In genomic region chr3:106116733-106117489, GRCh38 we compare ENCODE assay signal across 24 cellular contexts.
"Had no signal": no experiment of that assay in that cellular context is flagged by ENCODE, and none has a peak within 500 bp of the region (broad histone marks: within the 10 kb centered on the region; RNA-seq: fewer than 3 reads in every experiment).

No MANE protein-coding gene starts in this region.

- H3K27ac Mint-ChIP-seq: nephron had no signal

- H3K27me3 ChIP-seq: esophagus muscularis mucosa, gastroesophageal sphincter, spleen, stomach, transverse colon had no signal

- H3K27ac ChIP-seq: esophagus muscularis mucosa, gastroesophageal sphincter, left ventricle myocardium inferior, parathyroid adenoma, spleen, stomach, thoracic aorta, transverse colon had no signal

- H3K4me1 ChIP-seq: gastroesophageal sphincter, left ventricle myocardium inferior, parathyroid adenoma, spleen, stomach, transverse colon had no signal

- H3K79me2 ChIP-seq: parathyroid adenoma had no signal

- H3K4me3 ChIP-seq: esophagus muscularis mucosa, gastroesophageal sphincter, left ventricle myocardium inferior, lung, spleen, stomach, thoracic aorta, transverse colon had no signal

- H2AFZ ChIP-seq: parathyroid adenoma had no signal

- H3K9me3 ChIP-seq: esophagus muscularis mucosa, gastroesophageal sphincter, left ventricle myocardium inferior, spleen, stomach, thoracic aorta, transverse colon had no signal

- H3K4me1 Mint-ChIP-seq: naive B cell had no signal

- DNase-seq: effector memory CD4-positive, alpha-beta T cell; glutamatergic neuron; kidney; left cardiac atrium; left ventricle myocardium inferior; mesendoderm; naive B cell; spleen; stimulated activated CD4-positive, alpha-beta T cell treated with anti-CD3 and anti-CD28 coated beads, Interleukin-15, amount 100 ng/mL, for 24 hours; stimulated activated CD4-positive, alpha-beta T cell treated with anti-CD3 and anti-CD28 coated beads, Interleukin-1b, Interleukin-23, amount 100 ng/mL, for 48 hours; stimulated activated CD4-positive, alpha-beta T cell treated with anti-CD3 and anti-CD28 coated beads, Interleukin-4, amount 100 ng/mL, for 24 hours; stimulated activated naive CD4-positive, alpha-beta T cell; stomach; substantia nigra; transverse colon had no signal

- H3K9ac ChIP-seq: parathyroid adenoma had no signal

- FAIRE-seq: endometrium, kidney, urothelium cell line had no signal

- H3K4me3 Mint-ChIP-seq: naive B cell, nephron had no signal

- ATAC-seq: gastroesophageal sphincter, left cardiac atrium, sciatic nerve had no signal

- H3K36me3 Mint-ChIP-seq: naive B cell had no signal

- H3K36me3 ChIP-seq: esophagus muscularis mucosa, gastroesophageal sphincter, left ventricle myocardium inferior, spleen, stomach, thoracic aorta, transverse colon had no signal

- H3K9me3 Mint-ChIP-seq: nephron had no signal
